Comparison of ENCODE assay signal across 8 cellular contexts in the genomic region with DNA sequence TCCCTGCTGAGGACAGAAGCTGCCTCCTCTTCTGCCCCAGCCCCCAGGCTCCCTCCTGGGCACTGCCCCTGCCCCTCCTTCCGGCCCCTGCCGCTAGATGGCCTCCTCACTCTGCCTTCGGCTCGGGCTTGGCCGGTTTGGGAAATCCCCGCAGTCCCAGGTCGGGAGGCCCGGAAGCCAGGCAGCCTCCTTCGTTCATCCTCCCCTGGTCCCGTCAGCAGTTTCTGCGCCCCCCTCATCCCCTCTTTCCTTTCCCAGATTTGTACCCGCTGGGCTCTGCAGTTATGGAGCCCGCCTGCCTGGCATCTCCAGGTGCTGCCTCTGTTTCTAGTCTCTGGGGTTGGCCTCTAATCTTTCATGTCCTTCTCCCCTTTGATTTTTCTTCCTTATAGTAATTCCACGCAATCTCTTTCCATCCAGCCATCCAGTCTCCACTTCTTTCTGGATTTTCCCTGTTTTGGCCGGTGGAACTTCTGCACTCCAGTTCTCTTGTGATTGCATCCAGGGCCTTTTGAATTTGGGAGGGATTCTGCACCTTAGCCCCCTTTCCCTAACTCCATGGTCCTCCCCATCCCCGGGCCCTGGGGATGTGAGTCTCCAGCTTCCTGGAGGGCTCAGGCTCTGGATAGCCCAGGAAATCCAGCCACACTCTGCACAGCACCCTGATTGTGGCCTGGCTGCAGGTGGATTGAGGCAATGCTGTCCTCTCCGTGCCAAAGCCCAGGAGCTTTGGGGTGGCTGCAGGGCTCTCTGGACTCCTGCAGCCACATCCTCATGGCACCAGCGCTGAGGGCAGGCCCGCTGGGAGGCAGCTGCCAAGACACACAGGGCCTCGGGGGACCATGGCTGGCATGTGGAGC. TPM values are rescaled to one million over a fixed set of nuclear protein-coding genes. Genes with fewer than 3 reads are reported as not detected.
DNase-seq lines count a peak whose midpoint lies in the region; TF ChIP-seq lines count a peak whose summit lies in the region.

No MANE protein-coding gene starts in this region.

- intact Hi-C loops in posterior vena cava (cut with DNase I) = loop anchor here in 1 of 2 donors (10.0 kb wide), 1 partner anchor 659 kb away; no protein-coding TSS in a partner anchor

- in situ Hi-C loops in GM23248 (cut with MboI) = no loop called here

- 0 out of 2 replicates have a peak, but pooled peaks cover 3% of the 10 kb centered on the region for H3K4me1 ChIP-seq in GM23248 (ENCODE audit: insufficient read depth)
- no peaks in the 10 kb centered on the region for H3K4me1 ChIP-seq in endodermal cell (ENCODE audit: control insufficient read depth, insufficient read depth, low read length)

- H3K9me2 ChIP-seq in GM23248 (ENCODE audit: insufficient read depth) = no peaks in the 10 kb centered on the region

- H3K27ac Mint-ChIP-seq in endodermal cell (no peak overlapping the region), neural crest cell (ENCODE audit: unreplicated experiment) (no peak overlapping the region)

- H2AFZ ChIP-seq in GM23248 = no peak overlapping the region

- H3K9me3 ChIP-seq in GM23248 (ENCODE audit: low read depth) (no peaks in the 10 kb centered on the region), endodermal cell (ENCODE audit: control insufficient read depth, low read length) (no peaks in the 10 kb centered on the region)

- H3F3A ChIP-seq in GM23248 (ENCODE audit: insufficient read depth) = no peaks in the 10 kb centered on the region

- no peak overlapping the region for H3K27ac ChIP-seq in GM23248
- H3K27ac ChIP-seq in endodermal cell (ENCODE audit: low read depth, low read length) = no peak overlapping the region

- TF ChIP-seq CTCF in LNCAP (IDR thresholded peaks at IDR 0.05) = peak; percentile 82
- peak; percentile 89 for TF ChIP-seq CTCF in endodermal cell (conservative IDR thresholded peaks at IDR 0.05)
- peak; percentile 79 for TF ChIP-seq CTCF in neural crest cell (conservative IDR thresholded peaks at IDR 0.05)

- H3K79me2 ChIP-seq in GM23248 (ENCODE audit: insufficient read depth) = no peaks in the 10 kb centered on the region

- H3K9me3 Mint-ChIP-seq in endodermal cell = no peaks in the 10 kb centered on the region
- H3K9me3 Mint-ChIP-seq in neural crest cell = no peaks in the 10 kb centered on the region

- H3K4me3 Mint-ChIP-seq in endodermal cell (no peak overlapping the region), neural crest cell (no peak overlapping the region)

- no peaks in the 10 kb centered on the region for H4K20me1 ChIP-seq in GM23248 (ENCODE audit: insufficient read depth)

- no peaks in the 10 kb centered on the region for H3K36me3 Mint-ChIP-seq in endodermal cell (ENCODE audit: low read depth)
- no peaks in the 10 kb centered on the region for H3K36me3 Mint-ChIP-seq in neural crest cell (ENCODE audit: low read depth)

- H3K36me3 ChIP-seq in GM23248 (ENCODE audit: low read depth) (no peaks in the 10 kb centered on the region), endodermal cell (ENCODE audit: control insufficient read depth, insufficient read depth, low read length) (no peaks in the 10 kb centered on the region)

- H3K27me3 ChIP-seq in GM23248 (replicated peaks; ENCODE audit: insufficient read depth) = peaks cover 49% of the 10 kb centered on the region
- H3K27me3 ChIP-seq in endodermal cell (ENCODE audit: control insufficient read depth, insufficient read depth, low read length, poor library complexity, severe bottlenecking) = peaks cover 51% of the 10 kb centered on the region

- 21 to 31% methylated on average over 14 to 20 of the region's 20 CpGs for WGBS in GM23248 (ENCODE audit: low coverage in 1 of 2, low lambda C conversion rate in 2 of 2, missing lambda C conversion rate in 2 of 2), 2 experiments
- 34 to 38% methylated on average over 14 to 20 of the region's 20 CpGs for WGBS in endodermal cell (ENCODE audit: insufficient coverage in 1 of 2, insufficient read length in 1 of 2), 2 experiments

- H3K9ac ChIP-seq in GM23248 (no peak overlapping the region), endodermal cell (ENCODE audit: extremely low read depth, low read length, poor library complexity, severe bottlenecking) (no peak overlapping the region)

- DNase-seq in NCI-H748 (lab: John Stamatoyannopoulos, UW; ENCODE audit: unreplicated experiment) (peak; percentile 70), NCI-H748 treated with DMSO at 0.1 percent for 48 hours (lab: John Stamatoyannopoulos, UW) (no peak), GM23248 (peak; percentile 69), endodermal cell (peak; percentile 94), neural crest cell (ENCODE audit: low read depth, low spot score) (peak; percentile 71), posterior vena cava (ENCODE audit: low spot score) (no peak)
- DNase-seq in activated CD4-positive, alpha-beta T cell treated with anti-CD3 and anti-CD28 coated beads, Interleukin-2, amount 50 U/mL, for 48 hours = peak; percentile 79 to 84

- H3K27me3 Mint-ChIP-seq in endodermal cell (ENCODE audit: insufficient read depth) (peaks cover 53% of the 10 kb centered on the region), neural crest cell (ENCODE audit: low read depth) (peaks cover 61% of the 10 kb centered on the region)

- H3K4me1 Mint-ChIP-seq in endodermal cell (peaks cover 15% of the 10 kb centered on the region), neural crest cell (peaks cover 14% of the 10 kb centered on the region)

- H3K4me3 ChIP-seq in GM23248 = no peak overlapping the region
- no peak overlapping the region for H3K4me3 ChIP-seq in endodermal cell (ENCODE audit: low read length)

- H3K4me2 ChIP-seq in GM23248 (ENCODE audit: unreplicated experiment) = no peak overlapping the region

RNA-seq across cellular contexts. Expression of gene SHH, which starts 3.3 kb away (rescaled TPM):
- total RNA-seq in GM23248 (2014; rRNA removed; shearing (Covaris generic)) = not detected in 2 replicates
- polyA plus RNA-seq in GM23248 (2016; fragmentation: Nextera tagmentation; extraction: Ambion mirVana) = not detected in 2 replicates
- total RNA-seq in endodermal cell (1 to 10 TPM in 1 of 2 donors, under 1 TPM in 1; 0.99 to 1.6 TPM), neural crest cell (not detected in 2 replicates), posterior vena cava (not detected)
- polyA plus RNA-seq in endodermal cell (2013, experiment 1 of 2) = 0.93 TPM
- 0.41 TPM for polyA plus RNA-seq in endodermal cell (2013, experiment 2 of 2)

Comparison
In these comparisons a context has a peak if more than half of its experiments do, and no peak if none do; other contexts are left out.
1. DNase-seq: peak in NCI-H748 (single experiment), GM23248 (single experiment), activated CD4-positive, alpha-beta T cell treated with anti-CD3 and anti-CD28 coated beads, Interleukin-2, amount 50 U/mL, for 48 hours (2 of 2), endodermal cell (single experiment) and neural crest cell (single experiment); none in NCI-H748 treated with DMSO at 0.1 percent for 48 hours (single experiment) and posterior vena cava (single experiment).
2. Peak in every context shown above with its lines, with median percentiles within 50 percentile points of each other: CTCF ChIP-seq.